ENCODE assay signal across 24 cellular contexts in genomic region chr1:165411396-165411795, GRCh38. TPM values are rescaled to one million over a fixed set of nuclear protein-coding genes. Genes with fewer than 3 reads are reported as not detected.
"Had no signal": no experiment of that assay in that cellular context is flagged by ENCODE, and none has a peak within 500 bp of the region (broad histone marks: within the 10 kb centered on the region; RNA-seq: fewer than 3 reads in every experiment).

No MANE protein-coding gene starts in this region.

- H3K4me3 Mint-ChIP-seq: activated B cell treated with CpG ODN at 0.5 μM for 24 hours; activated CD4-positive, alpha-beta memory T cell treated with anti-CD3 and anti-CD28 coated beads for 36 hours; activated CD4-positive, alpha-beta T cell treated with anti-CD3 and anti-CD28 coated beads, Interleukin-2, amount 10 ng/mL, durations not matched to agents 7 days and 5 days; activated naive CD4-positive, alpha-beta T cell treated with anti-CD3 and anti-CD28 coated beads for 36 hours; activated naive CD8-positive, alpha-beta T cell; activated T-cell treated with anti-CD3 and anti-CD28 coated beads, Interleukin-2, amount 50 U/mL, for 4 hours; T-helper 17 cell had no signal

- FAIRE-seq: RCC 7860 had no signal

- ATAC-seq: activated T-cell treated with anti-CD3 and anti-CD28 coated beads, Interleukin-2, amount 50 U/mL, for 4 hours; PC-3; T-helper 17 cell had no signal

- H3K27ac Mint-ChIP-seq: activated B cell treated with CpG ODN at 0.5 μM for 24 hours; activated CD4-positive, alpha-beta memory T cell treated with anti-CD3 and anti-CD28 coated beads for 36 hours; activated CD4-positive, alpha-beta T cell treated with anti-CD3 and anti-CD28 coated beads, Interleukin-2, amount 10 ng/mL, durations not matched to agents 7 days and 5 days; activated naive CD4-positive, alpha-beta T cell treated with anti-CD3 and anti-CD28 coated beads for 36 hours; activated naive CD8-positive, alpha-beta T cell; T-helper 17 cell had no signal

- H3K27ac ChIP-seq: brain microvascular endothelial cell had no signal

- H3K9me3 Mint-ChIP-seq: activated B cell treated with CpG ODN at 0.5 μM for 24 hours; activated CD4-positive, alpha-beta memory T cell treated with anti-CD3 and anti-CD28 coated beads for 36 hours; activated CD4-positive, alpha-beta T cell treated with anti-CD3 and anti-CD28 coated beads, Interleukin-2, amount 10 ng/mL, durations not matched to agents 7 days and 5 days; activated naive CD4-positive, alpha-beta T cell treated with anti-CD3 and anti-CD28 coated beads for 36 hours; activated T-cell treated with anti-CD3 and anti-CD28 coated beads, Interleukin-2, amount 50 U/mL, for 4 hours had no signal

- DNase-seq: activated B cell treated with CpG ODN at 0.5 μM for 24 hours; activated CD4-positive, alpha-beta memory T cell treated with anti-CD3 and anti-CD28 coated beads for 36 hours; activated CD4-positive, alpha-beta T cell treated with anti-CD3 and anti-CD28 coated beads, Interleukin-2, amount 10 ng/mL, durations not matched to agents 7 days and 5 days; activated CD8-positive, alpha-beta memory T cell treated with anti-CD3 and anti-CD28 coated beads for 24 hours; activated gamma-delta T cell; activated naive CD4-positive, alpha-beta T cell treated with anti-CD3 and anti-CD28 coated beads for 36 hours; activated T-cell treated with anti-CD3 and anti-CD28 coated beads, Interleukin-2, amount 50 U/mL, for 4 hours; amygdala; brain microvascular endothelial cell; Kasumi-1; KBM-7; NCI-H1105 treated with DMSO at 0.1 percent for 48 hours; NCI-H1436 treated with DMSO at 0.1 percent for 48 hours; NCI-H187; NCI-H2081; NCI-H226; NCI-H526; PC-3; SIG-M5; T-helper 17 cell; T-helper 9 cell had no signal

- H3K4me1 Mint-ChIP-seq: activated B cell treated with CpG ODN at 0.5 μM for 24 hours had no signal

- H3K36me3 ChIP-seq: brain microvascular endothelial cell had no signal

- H3K36me3 Mint-ChIP-seq: activated CD4-positive, alpha-beta memory T cell treated with anti-CD3 and anti-CD28 coated beads for 36 hours; activated naive CD8-positive, alpha-beta T cell had no signal

RNA-seq across cellular contexts. Expression of gene RXRG, which starts 33.5 kb away (rescaled TPM):
- total RNA-seq: activated B cell treated with CpG ODN at 0.5 μM for 24 hours; activated CD4-positive, alpha-beta T cell treated with anti-CD3 and anti-CD28 coated beads, Interleukin-2, amount 10 ng/mL, durations not matched to agents 7 days and 5 days; activated naive CD4-positive, alpha-beta T cell treated with anti-CD3 and anti-CD28 coated beads for 36 hours; activated T-cell treated with anti-CD3 and anti-CD28 coated beads, Interleukin-2, amount 50 U/mL, for 4 hours; NCI-H460; PC-3; T-helper 17 cell had no signal

RNA-seq across cellular contexts. Expression of gene LMX1A, which starts 54.9 kb away (rescaled TPM):
- total RNA-seq: activated B cell treated with CpG ODN at 0.5 μM for 24 hours; activated CD4-positive, alpha-beta memory T cell treated with anti-CD3 and anti-CD28 coated beads for 36 hours; activated CD4-positive, alpha-beta T cell treated with anti-CD3 and anti-CD28 coated beads, Interleukin-2, amount 10 ng/mL, durations not matched to agents 7 days and 5 days; activated naive CD4-positive, alpha-beta T cell treated with anti-CD3 and anti-CD28 coated beads for 36 hours; activated T-cell treated with anti-CD3 and anti-CD28 coated beads, Interleukin-2, amount 50 U/mL, for 4 hours; NCI-H460; PC-3; T-helper 17 cell had no signal
